Comparison of ENCODE assay signal across 8 cellular contexts in genomic region chr1:41622859-41623732, GRCh38.
A peak's percentile ranks its signal among the peaks of the same experiment; 100 is the strongest.
DNase-seq lines count a peak whose midpoint lies in the region; ATAC-seq and TF ChIP-seq lines count a peak whose summit lies in the region.

No MANE protein-coding gene starts in this region.

- ATAC-seq in GM21360 (IDR thresholded peaks at IDR 0.05; ENCODE audit: unreplicated experiment) (peak; percentile 74), HG03457 (IDR thresholded peaks at IDR 0.05; ENCODE audit: unreplicated experiment) (peak; percentile 52), foreskin keratinocyte (no peak)

- no peaks in the 10 kb centered on the region for H3K27me3 ChIP-seq in GM06990 (replicated peaks; ENCODE audit: control insufficient read depth, insufficient read depth, low read length)
- H3K27me3 ChIP-seq in esophagus muscularis mucosa: no peaks in the 10 kb centered on the region
- peaks cover 3% of the 10 kb centered on the region for H3K27me3 ChIP-seq in foreskin keratinocyte

- H3K4me3 ChIP-seq in GM06990 (replicated peaks; ENCODE audit: low read depth, low read length): peak overlapping the region; percentile 32
- H3K4me3 ChIP-seq in esophagus muscularis mucosa: no peak overlapping the region

- H3K36me3 ChIP-seq in GM06990 (ENCODE audit: control insufficient read depth, insufficient read depth, low read length) (no peaks in the 10 kb centered on the region), esophagus muscularis mucosa (no peaks in the 10 kb centered on the region)

- no peak for TF ChIP-seq EP300 in esophagus muscularis mucosa (IDR thresholded peaks at IDR 0.05)

- H3K4me1 ChIP-seq in esophagus muscularis mucosa (peaks cover 9 to 31% (median 29%) of the 10 kb centered on the region in 4 donors), foreskin keratinocyte (peaks cover 12% of the 10 kb centered on the region)

- peak; percentile 71 for DNase-seq in GM06990 (ENCODE audit: extremely low read depth, insufficient read length)
- DNase-seq in esophagus muscularis mucosa (ENCODE audit: extremely low spot score): peak; percentile 64
- no peak for DNase-seq in cerebellum (ENCODE audit: low spot score)
- no peak for DNase-seq in foreskin keratinocyte
- no peak for DNase-seq in NCI-H1417 (lab: John Stamatoyannopoulos, UW)
- no peak for DNase-seq in DMS153 (lab: John Stamatoyannopoulos, UW)

- WGBS in esophagus muscularis mucosa: 82% methylated on average over 8 of the region's 8 CpGs

- no peak for TF ChIP-seq POLR2A in esophagus muscularis mucosa (IDR thresholded peaks at IDR 0.05; ENCODE audit: low read depth)

- H3K27ac ChIP-seq in esophagus muscularis mucosa (replicated peaks in 1 of 4) (no peak overlapping the region), foreskin keratinocyte (no peak overlapping the region)

- H3K9me3 ChIP-seq in esophagus muscularis mucosa: no peaks in the 10 kb centered on the region

- intact Hi-C loops in esophagus muscularis mucosa (cut with DNase I): no loop called here

- TF ChIP-seq CTCF in GM06990 (IDR thresholded peaks at IDR 0.05; ENCODE audit: insufficient read depth, low read length, poor library complexity, severe bottlenecking) (no peak), esophagus muscularis mucosa (IDR thresholded peaks at IDR 0.05) (no peak), foreskin keratinocyte (conservative IDR thresholded peaks at IDR 0.05) (no peak)

Comparison
In these comparisons a context has a peak if more than half of its experiments do, and no peak if none do; other contexts are left out.
1. DNase-seq: peak in GM06990 (single experiment) and esophagus muscularis mucosa (single experiment); none in cerebellum (single experiment), foreskin keratinocyte (0 of 2), NCI-H1417 (0 of 3) and DMS153 (single experiment).